ENCODE assay signal across 1 cellular context in the genomic region with DNA sequence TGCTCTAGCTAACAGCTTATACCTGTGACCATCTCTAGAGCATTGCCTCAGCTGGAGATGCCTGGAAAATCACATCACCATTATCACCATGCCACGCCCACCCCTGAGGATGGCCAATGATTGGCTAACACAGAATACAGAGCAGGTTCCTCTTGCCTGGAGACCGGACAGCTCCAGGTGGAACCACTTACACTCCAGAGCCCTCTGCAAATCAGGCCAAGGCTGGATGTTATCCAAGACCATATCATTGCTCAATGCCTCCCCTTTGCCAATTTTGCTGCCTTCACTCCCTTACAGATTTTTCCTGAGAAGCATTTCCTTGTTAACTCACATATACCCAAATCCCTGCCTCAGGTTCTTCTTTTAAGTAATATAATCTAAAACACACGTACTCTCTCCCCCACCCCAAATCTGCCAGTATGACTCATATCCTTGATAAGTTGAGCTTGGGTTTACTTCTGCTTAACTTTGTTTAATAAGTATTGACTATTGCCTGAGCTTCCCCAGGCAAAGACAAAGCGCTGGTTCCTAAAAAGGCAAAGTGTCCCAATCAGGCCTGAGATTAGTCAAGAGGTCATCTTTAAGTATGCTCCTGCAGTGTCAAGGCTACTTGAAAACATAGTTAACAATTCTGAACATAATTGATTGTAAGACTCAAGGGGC.
TF ChIP-seq lines count a peak whose summit lies in the region.

No MANE protein-coding gene starts in this region.

TF ChIP-seq in liver, 16 proteins besides CTCF, POLR2A, EP300 and RAD21:
- peak; percentile 72 for TF ChIP-seq REST (IDR thresholded peaks at IDR 0.05)
- peak; percentile 36 to 41 for TF ChIP-seq JUND (IDR thresholded peaks at IDR 0.05)
- TF ChIP-seq HNF4A (conservative IDR thresholded peaks at IDR 0.05), result peak; percentile 32 to 41
- TF ChIP-seq RXRA (IDR thresholded peaks at IDR 0.05), result peak in 1 of 2 donors; percentile 43
- TF ChIP-seq HNF4G (IDR thresholded peaks at IDR 0.05), result no peak
- no peak for TF ChIP-seq FOXA2 (IDR thresholded peaks at IDR 0.05)
- TF ChIP-seq SP1 (IDR thresholded peaks at IDR 0.05), result peak; percentile 39
TF ChIP-seq in liver: peak in this region for 5.
